ENCODE assay signal across 7 cellular contexts in the genomic region with DNA sequence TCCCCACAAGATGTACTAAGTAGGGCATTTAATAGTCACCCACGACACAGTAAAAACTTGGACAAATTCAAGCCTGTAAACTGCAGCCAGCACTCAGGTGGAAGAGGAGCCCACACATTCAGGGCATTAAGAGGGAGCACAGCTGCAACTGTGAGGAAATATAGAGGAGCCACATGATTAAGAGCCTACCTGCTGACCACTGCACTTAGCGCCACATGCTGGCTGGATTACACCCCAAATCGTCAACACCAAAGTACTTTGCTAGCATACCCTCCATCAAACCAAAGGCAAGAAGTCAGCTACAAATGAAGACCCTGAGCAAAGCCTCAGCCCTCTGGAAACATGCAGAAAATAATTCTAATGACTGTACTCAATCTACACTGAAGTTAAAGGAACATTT.
"Had no signal": no experiment of that assay in that cellular context is flagged by ENCODE, and none has a peak within 500 bp of the region (broad histone marks: within the 10 kb centered on the region; RNA-seq: fewer than 3 reads in every experiment).

No MANE protein-coding gene starts in this region.

- H3K4me3 Mint-ChIP-seq: HFFc6, IgD-negative memory B cell had no signal

- ATAC-seq: HCT116 had no signal

- H3K4me2 ChIP-seq: KMS-11 had no signal

- H3K9ac ChIP-seq: KMS-11 had no signal

- H3K27ac ChIP-seq: KMS-11 had no signal

- H3K9me3 ChIP-seq: HAP-1 had no signal

- DNase-seq: GOT3, HFFc6, KBM-7 had no signal

- H3K4me1 Mint-ChIP-seq: IgD-negative memory B cell had no signal

- H3K4me3 ChIP-seq: HAP-1 had no signal

- H3K27me3 Mint-ChIP-seq: IgD-negative memory B cell had no signal

- H3K27ac Mint-ChIP-seq: HFFc6, IgD-negative memory B cell had no signal

- H3K36me3 ChIP-seq: HAP-1 had no signal
